ENCODE assay signal across 10 cellular contexts in the genomic region with DNA sequence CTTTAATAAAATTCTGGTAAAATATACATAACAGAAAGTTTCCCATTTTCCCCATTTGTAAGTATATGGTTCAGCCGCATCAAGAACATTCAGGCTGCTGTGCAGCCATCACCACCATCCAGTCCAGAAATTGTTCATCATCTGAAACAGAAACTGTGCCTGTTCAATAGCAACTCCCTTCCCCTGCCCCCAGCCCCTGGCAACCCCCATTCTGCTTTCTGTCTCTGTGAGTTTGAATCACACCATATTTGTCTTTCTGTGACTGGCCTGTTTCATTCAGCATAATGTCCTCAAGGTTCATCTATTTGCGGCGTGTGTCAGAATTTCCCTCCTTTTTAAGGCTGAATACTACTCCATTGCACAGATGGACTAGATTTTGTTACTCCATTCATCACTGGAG. TPM values are rescaled to one million over a fixed set of nuclear protein-coding genes. Genes with fewer than 3 reads are reported as not detected.
DNase-seq lines count a peak whose midpoint lies in the region; ATAC-seq and TF ChIP-seq lines count a peak whose summit lies in the region.
"Had no signal": no experiment of that assay in that cellular context is flagged by ENCODE, and none has a peak within 500 bp of the region (broad histone marks: within the 10 kb centered on the region; RNA-seq: fewer than 3 reads in every experiment).

No MANE protein-coding gene starts in this region.

- peak overlapping the region; percentile 38 for H3K4me3 Mint-ChIP-seq in natural killer cell treated with Interleukin-12 subunit alpha and Interleukin-12 subunit beta and Interleukin-15 and Interleukin-18, amount 100 ng/mL, for 72 hours
- H3K4me3 Mint-ChIP-seq in natural killer cell (no peak overlapping the region), endothelial cell (ENCODE audit: unreplicated experiment) (no peak overlapping the region)
- H3K4me3 Mint-ChIP-seq in stimulated activated naive B cell treated with anti-CD40 and anti-IgM and Interleukin-4, amounts not matched to agents 10 μg/mL and 1 μg/mL and 100 μg/mL, for 72 hours, result peak overlapping the region in 1 of 2 donors; percentile 3

- H3K9me3 Mint-ChIP-seq in natural killer cell treated with Interleukin-12 subunit alpha and Interleukin-12 subunit beta and Interleukin-15 and Interleukin-18, amount 100 ng/mL, for 72 hours, result no peaks in the 10 kb centered on the region
- H3K9me3 Mint-ChIP-seq in natural killer cell (no peaks in the 10 kb centered on the region), endothelial cell (ENCODE audit: unreplicated experiment) (no peaks in the 10 kb centered on the region)
- H3K9me3 Mint-ChIP-seq in stimulated activated naive B cell treated with anti-CD40 and anti-IgM and Interleukin-4, amounts not matched to agents 10 μg/mL and 1 μg/mL and 100 μg/mL, for 72 hours, result no peaks in the 10 kb centered on the region

- POLR2A ChIA-PET in HEK293 (lab: Yijun Ruan, JAX), result no interaction called here

- H3K36me3 Mint-ChIP-seq in natural killer cell treated with Interleukin-12 subunit alpha and Interleukin-12 subunit beta and Interleukin-15 and Interleukin-18, amount 100 ng/mL, for 72 hours, result no peaks in the 10 kb centered on the region
- H3K36me3 Mint-ChIP-seq in natural killer cell, result no peaks in the 10 kb centered on the region
- no peaks in the 10 kb centered on the region for H3K36me3 Mint-ChIP-seq in stimulated activated naive B cell treated with anti-CD40 and anti-IgM and Interleukin-4, amounts not matched to agents 10 μg/mL and 1 μg/mL and 100 μg/mL, for 72 hours
- H3K36me3 Mint-ChIP-seq in endothelial cell (ENCODE audit: low read depth, unreplicated experiment), result no peaks in the 10 kb centered on the region

- no peak for TF ChIP-seq POLR2A in suprapubic skin (IDR thresholded peaks at IDR 0.05)

- H3K27ac Mint-ChIP-seq in natural killer cell treated with Interleukin-12 subunit alpha and Interleukin-12 subunit beta and Interleukin-15 and Interleukin-18, amount 100 ng/mL, for 72 hours, result peak overlapping the region in 1 of 2 donors; percentile 62
- H3K27ac Mint-ChIP-seq in natural killer cell (no peak overlapping the region), endothelial cell (ENCODE audit: unreplicated experiment) (no peak overlapping the region)
- H3K27ac Mint-ChIP-seq in stimulated activated naive B cell treated with anti-CD40 and anti-IgM and Interleukin-4, amounts not matched to agents 10 μg/mL and 1 μg/mL and 100 μg/mL, for 72 hours, result peak overlapping the region; percentile 78

- TF ChIP-seq CTCF in natural killer cell (IDR thresholded peaks at IDR 0.05) (no peak), HEK293 (tag by site-specific recombination; IDR thresholded peaks at IDR 0.05) (no peak), suprapubic skin (IDR thresholded peaks at IDR 0.05) (no peak), omental fat pad (IDR thresholded peaks at IDR 0.05) (no peak), endothelial cell (IDR thresholded peaks at IDR 0.05; ENCODE audit: unreplicated experiment) (no peak)

- CTCF ChIA-PET in HEK293 (lab: Yijun Ruan, JAX), result no interaction called here

- H3K27me3 ChIP-seq in suprapubic skin, result peaks cover 34% of the 10 kb centered on the region

- H3K4me3 ChIP-seq in HEK293 (ENCODE audit: low read depth, low read length) (no peak overlapping the region), suprapubic skin (no peak overlapping the region)
- H3K4me3 ChIP-seq: skin epidermis had no signal

- H3K27ac ChIP-seq in HEK293 (ENCODE audit: extremely low read depth, low read depth, low read length) (no peak overlapping the region), suprapubic skin (no peak overlapping the region)
- H3K27ac ChIP-seq: skin epidermis had no signal

- WGBS in suprapubic skin, result 93% methylated on average over 3 of the region's 3 CpGs

- H3K4me1 ChIP-seq in HEK293 (ENCODE audit: control insufficient read depth, insufficient read depth, low read length), result no peaks in the 10 kb centered on the region
- no peaks in the 10 kb centered on the region for H3K4me1 ChIP-seq in suprapubic skin

- no peak for TF ChIP-seq EP300 in suprapubic skin (IDR thresholded peaks at IDR 0.05)

- H3K4me1 Mint-ChIP-seq in natural killer cell treated with Interleukin-12 subunit alpha and Interleukin-12 subunit beta and Interleukin-15 and Interleukin-18, amount 100 ng/mL, for 72 hours (ENCODE audit: low read depth in 2 of 2), result peaks cover 2 to 19% of the 10 kb centered on the region in 2 donors
- H3K4me1 Mint-ChIP-seq in natural killer cell (peaks cover 0 to 8% of the 10 kb centered on the region in 2 donors), endothelial cell (ENCODE audit: unreplicated experiment) (peaks cover 16% of the 10 kb centered on the region)
- H3K4me1 Mint-ChIP-seq in stimulated activated naive B cell treated with anti-CD40 and anti-IgM and Interleukin-4, amounts not matched to agents 10 μg/mL and 1 μg/mL and 100 μg/mL, for 72 hours, result peaks cover 17 to 23% of the 10 kb centered on the region in 2 donors

- no peaks in the 10 kb centered on the region for H3K36me3 ChIP-seq in HEK293 (ENCODE audit: control insufficient read depth in 2 of 2, insufficient read depth in 1 of 2, low read length in 2 of 2)
- no peaks in the 10 kb centered on the region for H3K36me3 ChIP-seq in suprapubic skin

- intact Hi-C loops in natural killer cell (cut with micrococcal nuclease), result no loop called here

- no peak for DNase-seq in natural killer cell treated with Interleukin-12 subunit alpha and Interleukin-12 subunit beta and Interleukin-15 and Interleukin-18, amount 100 ng/mL, for 72 hours (ENCODE audit: low spot score)
- no peak for DNase-seq in natural killer cell
- DNase-seq in stimulated activated naive B cell treated with anti-CD40 and anti-IgM and Interleukin-4, amounts not matched to agents 10 μg/mL and 1 μg/mL and 100 μg/mL, for 72 hours, result peak; percentile 44
- no peak for DNase-seq in suprapubic skin (ENCODE audit: low spot score in 2 of 2)
- no peak for DNase-seq in omental fat pad (ENCODE audit: low spot score)
- DNase-seq in endothelial cell (ENCODE audit: low spot score), result no peak
- DNase-seq: effector CD4-positive, alpha-beta T cell had no signal

- peak in 1 of 2 donors; percentile 78 for ATAC-seq in natural killer cell treated with Interleukin-12 subunit alpha and Interleukin-12 subunit beta and Interleukin-15 and Interleukin-18, amount 100 ng/mL, for 72 hours
- ATAC-seq in natural killer cell (no peak), HG03432 (IDR thresholded peaks at IDR 0.05; ENCODE audit: unreplicated experiment) (peak; percentile 77), omental fat pad (ENCODE audit: low FRiP score) (no peak)
- ATAC-seq in stimulated activated naive B cell treated with anti-CD40 and anti-IgM and Interleukin-4, amounts not matched to agents 10 μg/mL and 1 μg/mL and 100 μg/mL, for 72 hours (replicated peaks), result peak; percentile 81 to 87

- H3K27me3 Mint-ChIP-seq in natural killer cell treated with Interleukin-12 subunit alpha and Interleukin-12 subunit beta and Interleukin-15 and Interleukin-18, amount 100 ng/mL, for 72 hours, result peaks cover 7 to 10% of the 10 kb centered on the region in 2 donors
- H3K27me3 Mint-ChIP-seq in natural killer cell (ENCODE audit: low read depth in 2 of 2) (peaks cover 7 to 12% of the 10 kb centered on the region in 2 donors), endothelial cell (ENCODE audit: unreplicated experiment) (peaks cover 9% of the 10 kb centered on the region)
- H3K27me3 Mint-ChIP-seq in stimulated activated naive B cell treated with anti-CD40 and anti-IgM and Interleukin-4, amounts not matched to agents 10 μg/mL and 1 μg/mL and 100 μg/mL, for 72 hours, result peaks cover 22 to 29% of the 10 kb centered on the region in 2 donors

- H3K9me3 ChIP-seq in HEK293 (ENCODE audit: control insufficient read depth, insufficient read depth, low read depth, low read length) (no peaks in the 10 kb centered on the region), suprapubic skin (no peaks in the 10 kb centered on the region)

TF ChIP-seq in HEK293, 187 proteins besides CTCF, POLR2A, EP300 and RAD21:
- TF ChIP-seq ZNF146 (tag by site-specific recombination; IDR thresholded peaks at IDR 0.05) (peak; percentile 80), BCL11A (tag by site-specific recombination; IDR thresholded peaks at IDR 0.05; ENCODE audit: low read depth) (no peak)

RNA-seq across cellular contexts. Expression of a gene that starts 19.1 kb away (rescaled TPM):
- under 1 TPM; 0.14 to 0.75 TPM for total RNA-seq in natural killer cell treated with Interleukin-12 subunit alpha and Interleukin-12 subunit beta and Interleukin-15 and Interleukin-18, amount 100 ng/mL, for 72 hours
- total RNA-seq in natural killer cell, result under 1 TPM in 1 of 3 donors, not detected in 2; 0.18 TPM
- total RNA-seq in suprapubic skin, result 1 to 10 TPM in 1 of 4 donors, under 1 TPM in 1, not detected in 2; 0.78 to 1.4 TPM
- under 1 TPM; 0.37 to 0.94 (median 0.62) TPM for total RNA-seq in omental fat pad
- total RNA-seq in endothelial cell (ENCODE audit: unreplicated experiment), result 1.6 TPM

Comparison
In these comparisons a context has a peak if more than half of its experiments do, and no peak if none do; other contexts are left out.
1. ATAC-seq: peak in HG03432 (single experiment) and stimulated activated naive B cell treated with anti-CD40 and anti-IgM and Interleukin-4, amounts not matched to agents 10 μg/mL and 1 μg/mL and 100 μg/mL, for 72 hours (2 of 2); none in natural killer cell (0 of 3) and omental fat pad (single experiment).